Comparison of ENCODE assay signal across 2 cellular contexts in the genomic region with DNA sequence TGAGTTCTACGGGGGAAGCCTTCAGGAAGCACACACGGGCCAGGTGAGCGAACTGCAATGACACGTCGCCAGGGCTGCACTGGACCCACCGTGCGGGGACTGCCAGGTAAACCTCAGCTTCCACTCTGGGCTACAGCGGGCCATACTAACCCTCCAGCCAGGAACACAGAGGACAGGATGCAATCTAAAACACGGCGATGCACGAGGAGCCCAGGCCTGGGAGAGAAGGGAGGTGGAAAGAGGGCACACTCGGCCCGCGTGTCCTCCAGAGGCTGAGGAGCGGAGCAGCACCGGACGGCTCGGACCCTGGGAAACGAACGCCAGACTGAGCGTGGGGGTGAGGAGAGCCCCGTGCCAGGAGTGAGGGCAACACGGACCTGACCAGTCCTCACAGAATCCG.
TF ChIP-seq lines count a peak whose summit lies in the region.

No MANE protein-coding gene starts in this region.

TF ChIP-seq in GM23338, 12 proteins besides CTCF, POLR2A, EP300 and RAD21:
- no peak for TF ChIP-seq EZH2phosphoT487 (IDR thresholded peaks at IDR 0.05; ENCODE audit: unreplicated experiment)
- TF ChIP-seq CREB1 (CRISPR knock-in tag; IDR thresholded peaks at IDR 0.05; ENCODE audit: low read depth) = no peak

TF ChIP-seq in H1, 55 proteins besides CTCF, POLR2A, EP300 and RAD21:
- TF ChIP-seq NRF1 (IDR thresholded peaks at IDR 0.05; ENCODE audit: low read depth, low read length) (no peak), POU5F1 (IDR thresholded peaks at IDR 0.05; ENCODE audit: low read depth, low read length) (no peak), TBP (IDR thresholded peaks at IDR 0.05; ENCODE audit: low read depth, low read length) (no peak), SAP30 (IDR thresholded peaks at IDR 0.05; ENCODE audit: insufficient read depth, insufficient replicate concordance, low read length) (no peak)
- TF ChIP-seq, protein P1, sequence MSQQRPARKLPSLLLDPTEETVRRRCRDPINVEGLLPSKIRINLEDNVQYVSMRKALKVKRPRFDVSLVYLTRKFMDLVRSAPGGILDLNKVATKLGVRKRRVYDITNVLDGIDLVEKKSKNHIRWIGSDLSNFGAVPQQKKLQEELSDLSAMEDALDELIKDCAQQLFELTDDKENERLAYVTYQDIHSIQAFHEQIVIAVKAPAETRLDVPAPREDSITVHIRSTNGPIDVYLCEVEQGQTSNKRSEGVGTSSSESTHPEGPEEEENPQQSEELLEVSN (IDR thresholded peaks at IDR 0.05) = no peak
